ENCODE assay signal across 17 cellular contexts in the genomic region with DNA sequence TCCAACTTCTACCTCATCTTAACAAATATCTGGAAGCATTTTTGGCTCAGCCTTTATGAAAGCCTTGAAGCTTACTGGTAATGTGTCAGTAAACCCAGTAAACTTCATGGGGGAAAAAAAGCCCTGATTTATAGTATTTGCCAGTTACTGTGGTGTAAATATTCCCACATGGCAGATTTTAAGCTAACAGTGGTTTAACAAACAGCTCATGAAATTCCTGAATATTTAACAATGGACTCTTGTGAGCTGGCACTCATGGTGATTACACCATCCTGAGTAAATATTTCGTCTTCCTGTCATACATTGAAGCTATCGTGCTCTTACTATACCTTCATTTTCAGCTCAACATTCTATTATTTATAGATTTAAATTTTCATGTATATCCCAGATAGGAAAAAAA. TPM values are rescaled to one million over a fixed set of nuclear protein-coding genes. Genes with fewer than 3 reads are reported as not detected.
DNase-seq lines count a peak whose midpoint lies in the region; ATAC-seq and TF ChIP-seq lines count a peak whose summit lies in the region.
"Had no signal": no experiment of that assay in that cellular context is flagged by ENCODE, and none has a peak within 500 bp of the region (broad histone marks: within the 10 kb centered on the region; RNA-seq: fewer than 3 reads in every experiment).

No MANE protein-coding gene starts in this region.

- H3K27me3 Mint-ChIP-seq in activated CD8-positive, alpha-beta T cell treated with anti-CD3 and anti-CD28 coated beads, Interleukin-2, amount 10 ng/mL, durations not matched to agents 7 days and 5 days (ENCODE audit: low read depth), result no peaks in the 10 kb centered on the region
- H3K27me3 Mint-ChIP-seq in naive thymus-derived CD8-positive, alpha-beta T cell, result no peaks in the 10 kb centered on the region
- H3K27me3 Mint-ChIP-seq in type B pancreatic cell, result no peaks in the 10 kb centered on the region
- H3K27me3 Mint-ChIP-seq: activated CD8-positive, alpha-beta memory T cell treated with anti-CD3 and anti-CD28 coated beads, Interleukin-2, amount 10 ng/mL, durations not matched to agents 7 days and 5 days had no signal

- peak; percentile 30 for DNase-seq in NCI-H446 treated with DMSO at 0.1 percent for 48 hours (lab: John Stamatoyannopoulos, UW)
- DNase-seq in NCI-H446 (lab: John Stamatoyannopoulos, UW), result no peak
- peak; percentile 15 for DNase-seq in NCI-H748 (lab: John Stamatoyannopoulos, UW; ENCODE audit: unreplicated experiment)
- peak; percentile 33 for DNase-seq in epithelial cell of prostate (ENCODE audit: low read depth, low spot score)
- DNase-seq in renal cortical epithelial cell (ENCODE audit: low read depth), result peak; percentile 39
- DNase-seq in activated CD8-positive, alpha-beta T cell treated with anti-CD3 and anti-CD28 coated beads, Interleukin-2, amount 10 ng/mL, durations not matched to agents 7 days and 5 days, result no peak
- no peak for DNase-seq in naive thymus-derived CD8-positive, alpha-beta T cell
- DNase-seq in type B pancreatic cell (ENCODE audit: extremely low spot score, unreplicated experiment), result no peak
- DNase-seq: activated CD8-positive, alpha-beta memory T cell treated with anti-CD3 and anti-CD28 coated beads, Interleukin-2, amount 10 ng/mL, durations not matched to agents 7 days and 5 days; activated naive CD4-positive, alpha-beta T cell treated with anti-CD3 and anti-CD28 coated beads for 36 hours; cerebellar nuclear complex; erythroblast; KG1; NK-92 treated with Interleukin-12 subunit alpha and Interleukin-12 subunit beta, amount 100 ng/mL, for 24 hours; pancreas had no signal

- CTCF ChIA-PET in activated CD8-positive, alpha-beta T cell treated with anti-CD3 and anti-CD28 coated beads, Interleukin-2, amount 10 ng/mL, durations not matched to agents 7 days and 5 days (lab: Charles Lee), result no interaction called here

- ATAC-seq in activated CD8-positive, alpha-beta T cell treated with anti-CD3 and anti-CD28 coated beads, Interleukin-2, amount 10 ng/mL, durations not matched to agents 7 days and 5 days, result no peak
- ATAC-seq in naive thymus-derived CD8-positive, alpha-beta T cell, result no peak
- ATAC-seq: activated CD8-positive, alpha-beta memory T cell treated with anti-CD3 and anti-CD28 coated beads, Interleukin-2, amount 10 ng/mL, durations not matched to agents 7 days and 5 days; pancreas had no signal

- H3K4me1 Mint-ChIP-seq in activated CD8-positive, alpha-beta T cell treated with anti-CD3 and anti-CD28 coated beads, Interleukin-2, amount 10 ng/mL, durations not matched to agents 7 days and 5 days (ENCODE audit: low read depth), result no peaks in the 10 kb centered on the region
- peaks cover 0 to 3% (median 0%) of the 10 kb centered on the region in 4 donors for H3K4me1 Mint-ChIP-seq in naive thymus-derived CD8-positive, alpha-beta T cell
- no peaks in the 10 kb centered on the region for H3K4me1 Mint-ChIP-seq in type B pancreatic cell (ENCODE audit: unreplicated experiment)
- H3K4me1 Mint-ChIP-seq: activated CD8-positive, alpha-beta memory T cell treated with anti-CD3 and anti-CD28 coated beads, Interleukin-2, amount 10 ng/mL, durations not matched to agents 7 days and 5 days had no signal

- H3K4me3 Mint-ChIP-seq in activated CD8-positive, alpha-beta T cell treated with anti-CD3 and anti-CD28 coated beads, Interleukin-2, amount 10 ng/mL, durations not matched to agents 7 days and 5 days, result no peak overlapping the region
- H3K4me3 Mint-ChIP-seq in naive thymus-derived CD8-positive, alpha-beta T cell, result no peak overlapping the region
- no peak overlapping the region for H3K4me3 Mint-ChIP-seq in type B pancreatic cell
- H3K4me3 Mint-ChIP-seq: activated CD8-positive, alpha-beta memory T cell treated with anti-CD3 and anti-CD28 coated beads, Interleukin-2, amount 10 ng/mL, durations not matched to agents 7 days and 5 days; activated naive CD4-positive, alpha-beta T cell treated with anti-CD3 and anti-CD28 coated beads for 36 hours had no signal

- peak overlapping the region; percentile 46 for H3K27ac ChIP-seq in epithelial cell of prostate
- H3K27ac ChIP-seq: pancreas, suprapubic skin, VCaP had no signal

- H3K9me3 Mint-ChIP-seq in activated CD8-positive, alpha-beta T cell treated with anti-CD3 and anti-CD28 coated beads, Interleukin-2, amount 10 ng/mL, durations not matched to agents 7 days and 5 days (ENCODE audit: insufficient read depth), result no peaks in the 10 kb centered on the region
- peaks cover 0 to 2% (median 0%) of the 10 kb centered on the region in 9 donors for H3K9me3 Mint-ChIP-seq in naive thymus-derived CD8-positive, alpha-beta T cell
- H3K9me3 Mint-ChIP-seq in type B pancreatic cell, result peaks cover 4% of the 10 kb centered on the region
- H3K9me3 Mint-ChIP-seq: activated naive CD4-positive, alpha-beta T cell treated with anti-CD3 and anti-CD28 coated beads for 36 hours had no signal

- POLR2A ChIA-PET in activated CD8-positive, alpha-beta T cell treated with anti-CD3 and anti-CD28 coated beads, Interleukin-2, amount 10 ng/mL, durations not matched to agents 7 days and 5 days (lab: Charles Lee), result no interaction called here
- POLR2A ChIA-PET in naive thymus-derived CD8-positive, alpha-beta T cell (lab: Charles Lee), result no interaction called here

- TF ChIP-seq CTCF in type B pancreatic cell (conservative IDR thresholded peaks at IDR 0.05), result no peak

- peaks cover 6% of the 10 kb centered on the region for H3K36me3 Mint-ChIP-seq in activated CD8-positive, alpha-beta T cell treated with anti-CD3 and anti-CD28 coated beads, Interleukin-2, amount 10 ng/mL, durations not matched to agents 7 days and 5 days (ENCODE audit: low read depth)
- peaks cover 6 to 40% (median 28%) of the 10 kb centered on the region in 3 donors for H3K36me3 Mint-ChIP-seq in naive thymus-derived CD8-positive, alpha-beta T cell
- H3K36me3 Mint-ChIP-seq in type B pancreatic cell, result peaks cover 27% of the 10 kb centered on the region

- H3K27ac Mint-ChIP-seq in activated CD8-positive, alpha-beta T cell treated with anti-CD3 and anti-CD28 coated beads, Interleukin-2, amount 10 ng/mL, durations not matched to agents 7 days and 5 days, result no peak overlapping the region
- H3K27ac Mint-ChIP-seq in naive thymus-derived CD8-positive, alpha-beta T cell, result no peak overlapping the region
- no peak overlapping the region for H3K27ac Mint-ChIP-seq in type B pancreatic cell
- H3K27ac Mint-ChIP-seq: activated CD8-positive, alpha-beta memory T cell treated with anti-CD3 and anti-CD28 coated beads, Interleukin-2, amount 10 ng/mL, durations not matched to agents 7 days and 5 days; activated naive CD4-positive, alpha-beta T cell treated with anti-CD3 and anti-CD28 coated beads for 36 hours had no signal

RNA-seq across cellular contexts. Expression of gene ACOT12, which starts 57.0 kb away (rescaled TPM):
- total RNA-seq in renal cortical epithelial cell (0.10 TPM in 1 of 2 replicates, not detected in the other), type B pancreatic cell (ENCODE audit: low replicate concordance) (0.46 and 0.74 TPM in 2 replicates)
- total RNA-seq in activated CD8-positive, alpha-beta T cell treated with anti-CD3 and anti-CD28 coated beads, Interleukin-2, amount 10 ng/mL, durations not matched to agents 7 days and 5 days, result not detected
- total RNA-seq in naive thymus-derived CD8-positive, alpha-beta T cell, result not detected
- not detected for polyA plus RNA-seq in naive thymus-derived CD8-positive, alpha-beta T cell
- total RNA-seq: activated CD8-positive, alpha-beta memory T cell treated with anti-CD3 and anti-CD28 coated beads, Interleukin-2, amount 10 ng/mL, durations not matched to agents 7 days and 5 days; activated naive CD4-positive, alpha-beta T cell treated with anti-CD3 and anti-CD28 coated beads for 36 hours had no signal

Comparison
In these comparisons a context has a peak if more than half of its experiments do, and no peak if none do; other contexts are left out.
1. DNase-seq: peak in NCI-H446 treated with DMSO at 0.1 percent for 48 hours (single experiment), NCI-H748 (single experiment), epithelial cell of prostate (single experiment) and renal cortical epithelial cell (single experiment); none in NCI-H446 (0 of 2), activated CD8-positive, alpha-beta T cell treated with anti-CD3 and anti-CD28 coated beads, Interleukin-2, amount 10 ng/mL, durations not matched to agents 7 days and 5 days (single experiment), naive thymus-derived CD8-positive, alpha-beta T cell (0 of 10) and type B pancreatic cell (single experiment).